19 cellular contexts compared by ENCODE assay signal in the genomic region with DNA sequence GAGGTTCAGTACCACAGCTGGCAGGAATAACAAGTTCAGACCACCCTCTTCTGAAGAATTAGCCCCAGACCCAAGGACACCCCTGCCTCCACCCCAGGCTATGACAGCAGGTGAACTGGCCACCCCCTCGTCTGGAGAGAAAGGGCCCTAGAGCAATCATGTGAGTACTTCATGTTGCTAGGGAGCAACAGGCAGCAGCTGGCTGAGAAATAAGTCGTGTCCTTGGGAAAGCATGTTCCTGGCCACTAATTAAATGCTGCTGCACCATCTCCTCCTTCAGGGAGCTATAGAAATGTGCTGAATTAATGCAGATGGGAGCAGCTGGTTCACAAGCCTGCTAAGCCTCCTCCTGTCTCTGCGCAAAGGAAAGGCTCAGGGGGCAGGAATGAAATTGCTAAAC. TPM values are rescaled to one million over a fixed set of nuclear protein-coding genes. Genes with fewer than 3 reads are reported as not detected.
DNase-seq lines count a peak whose midpoint lies in the region; ATAC-seq and TF ChIP-seq lines count a peak whose summit lies in the region.
"Had no signal": no experiment of that assay in that cellular context is flagged by ENCODE, and none has a peak within 500 bp of the region (broad histone marks: within the 10 kb centered on the region; RNA-seq: fewer than 3 reads in every experiment).

No MANE protein-coding gene starts in this region.

- ATAC-seq in body of pancreas: peak; percentile 30
- ATAC-seq: T-helper 17 cell had no signal

- no peaks in the 10 kb centered on the region for H4K20me1 ChIP-seq in neural progenitor cell (ENCODE audit: low read depth)

- no peak overlapping the region for H3K4me3 Mint-ChIP-seq in neural progenitor cell
- H3K4me3 Mint-ChIP-seq: activated CD4-positive, alpha-beta memory T cell treated with anti-CD3 and anti-CD28 coated beads for 36 hours; activated naive CD4-positive, alpha-beta T cell treated with anti-CD3 and anti-CD28 coated beads for 36 hours; neural crest cell; T-helper 17 cell had no signal

- no peaks in the 10 kb centered on the region for H3K4me1 ChIP-seq in body of pancreas
- peaks cover 6% of the 10 kb centered on the region for H3K4me1 ChIP-seq in neural progenitor cell
- no peaks in the 10 kb centered on the region for H3K4me1 ChIP-seq in suprapubic skin
- H3K4me1 ChIP-seq: ascending aorta had no signal

- H3K27ac Mint-ChIP-seq in neural progenitor cell: peak overlapping the region; percentile 90
- H3K27ac Mint-ChIP-seq: activated CD4-positive, alpha-beta memory T cell treated with anti-CD3 and anti-CD28 coated beads for 36 hours; activated naive CD4-positive, alpha-beta T cell treated with anti-CD3 and anti-CD28 coated beads for 36 hours; T-helper 17 cell had no signal

- no peak for TF ChIP-seq EP300 in suprapubic skin (IDR thresholded peaks at IDR 0.05)

- H3K36me3 ChIP-seq in body of pancreas (replicated peaks in 1 of 2; ENCODE audit: insufficient read depth in 1 of 2, low read depth in 2 of 2): no peaks in the 10 kb centered on the region
- no peaks in the 10 kb centered on the region for H3K36me3 ChIP-seq in neural progenitor cell
- peaks cover 17% of the 10 kb centered on the region for H3K36me3 ChIP-seq in suprapubic skin

- H3K79me2 ChIP-seq in neural progenitor cell (ENCODE audit: low read depth): no peaks in the 10 kb centered on the region

- no peaks in the 10 kb centered on the region for H3K9me3 ChIP-seq in body of pancreas
- H3K9me3 ChIP-seq in neural progenitor cell (ENCODE audit: low read depth): no peaks in the 10 kb centered on the region
- H3K9me3 ChIP-seq in suprapubic skin: no peaks in the 10 kb centered on the region
- H3K9me3 ChIP-seq: ascending aorta had no signal

- H3K9me3 Mint-ChIP-seq in neural progenitor cell: no peaks in the 10 kb centered on the region
- H3K9me3 Mint-ChIP-seq: activated CD4-positive, alpha-beta memory T cell treated with anti-CD3 and anti-CD28 coated beads for 36 hours; activated naive CD4-positive, alpha-beta T cell treated with anti-CD3 and anti-CD28 coated beads for 36 hours; neural crest cell had no signal

- no peaks in the 10 kb centered on the region for H3K27me3 ChIP-seq in body of pancreas
- H3K27me3 ChIP-seq in neural progenitor cell: no peaks in the 10 kb centered on the region
- no peaks in the 10 kb centered on the region for H3K27me3 ChIP-seq in suprapubic skin
- H3K27me3 ChIP-seq: ascending aorta had no signal

- no peak for TF ChIP-seq CTCF in body of pancreas (IDR thresholded peaks at IDR 0.05)
- no peak for TF ChIP-seq CTCF in neural progenitor cell (IDR thresholded peaks at IDR 0.05)
- no peak for TF ChIP-seq CTCF in suprapubic skin (IDR thresholded peaks at IDR 0.05)

- 67 to 89% methylated on average over 3 of the region's 3 CpGs for WGBS in body of pancreas, 2 donors
- WGBS in suprapubic skin: 51% methylated on average over 3 of the region's 3 CpGs

- no peak overlapping the region for H3K4me2 ChIP-seq in neural progenitor cell

- peaks cover 4% of the 10 kb centered on the region for H3K36me3 Mint-ChIP-seq in neural progenitor cell

- H3K4me1 Mint-ChIP-seq in neural progenitor cell: peaks cover 14% of the 10 kb centered on the region
- H3K4me1 Mint-ChIP-seq: neural crest cell had no signal

- DNase-seq in DMS79 (lab: John Stamatoyannopoulos, UW) (peak; percentile 31), NCI-H146 treated with DMSO at 0.1 percent for 48 hours (lab: John Stamatoyannopoulos, UW; ENCODE audit: unreplicated experiment) (peak; percentile 4), body of pancreas (peak in 1 of 4 donors; percentile 18), neural progenitor cell (ENCODE audit: low spot score) (peak; percentile 31), SHP77 (lab: John Stamatoyannopoulos, UW) (no peak), suprapubic skin (ENCODE audit: low spot score in 2 of 2) (no peak), A172 (ENCODE audit: low spot score) (no peak)
- DNase-seq in stimulated activated CD4-positive, alpha-beta T cell treated with anti-CD3 and anti-CD28 coated beads, Interleukin-15, amount 100 ng/mL, for 24 hours: no peak
- DNase-seq: activated CD4-positive, alpha-beta memory T cell treated with anti-CD3 and anti-CD28 coated beads for 36 hours; activated naive CD4-positive, alpha-beta T cell treated with anti-CD3 and anti-CD28 coated beads for 36 hours; H7; hippocampal formation; kidney; NCI-H2029 treated with DMSO at 0.1 percent for 48 hours; SIG-M5; stimulated activated naive CD4-positive, alpha-beta T cell; T-helper 17 cell had no signal

- no peak overlapping the region for H3K4me3 ChIP-seq in body of pancreas
- H3K4me3 ChIP-seq in neural progenitor cell: no peak overlapping the region
- no peak overlapping the region for H3K4me3 ChIP-seq in suprapubic skin
- H3K4me3 ChIP-seq: ascending aorta had no signal

- H3K27ac ChIP-seq in body of pancreas (no peak overlapping the region), neural progenitor cell (no peak overlapping the region), suprapubic skin (no peak overlapping the region)
- H3K27ac ChIP-seq: ascending aorta had no signal

- peaks cover 10% of the 10 kb centered on the region for H3F3A ChIP-seq in neural progenitor cell (ENCODE audit: low read depth)

- no peak for TF ChIP-seq POLR2A in body of pancreas (IDR thresholded peaks at IDR 0.05)
- TF ChIP-seq POLR2A in suprapubic skin (IDR thresholded peaks at IDR 0.05): no peak

- no peak overlapping the region for H3K9ac ChIP-seq in neural progenitor cell

- H2AFZ ChIP-seq in neural progenitor cell (replicated peaks): no peak overlapping the region

- peaks cover 3% of the 10 kb centered on the region for H3K27me3 Mint-ChIP-seq in neural progenitor cell (ENCODE audit: insufficient read depth, low read depth)
- H3K27me3 Mint-ChIP-seq: activated CD4-positive, alpha-beta memory T cell treated with anti-CD3 and anti-CD28 coated beads for 36 hours; T-helper 17 cell had no signal

- intact Hi-C loops in body of pancreas (cut with DNase I): no loop called here

RNA-seq across cellular contexts. Expression of gene MRPS11, which starts 31.5 kb away (rescaled TPM):
- total RNA-seq in body of pancreas (10 to 100 TPM; 16.2 to 35.5 TPM), neural progenitor cell (ENCODE audit: low replicate concordance) (15.8 and 20.6 TPM in 2 replicates), suprapubic skin (10 to 100 TPM; 20.0 to 32.7 (median 28.9) TPM)
- total RNA-seq in A172 (2014; rRNA removed; shearing (Covaris generic)): 51.1 and 106 TPM in 2 replicates

RNA-seq across cellular contexts. Expression of gene MRPL46, which starts 31.8 kb away (rescaled TPM):
- total RNA-seq in body of pancreas (10 to 100 TPM in 1 of 2 donors, 1 to 10 TPM in 1; 9.6 to 16.2 TPM), neural progenitor cell (ENCODE audit: low replicate concordance) (17.8 and 20.4 TPM in 2 replicates), suprapubic skin (10 to 100 TPM; 12.1 to 19.4 (median 15.7) TPM)
- 29.9 and 38.4 TPM in 2 replicates for total RNA-seq in A172 (2014; rRNA removed; shearing (Covaris generic))

RNA-seq across cellular contexts. Expression of gene DET1, which starts 47.5 kb away (rescaled TPM):
- 1 to 10 TPM; 8.2 to 8.3 TPM for total RNA-seq in body of pancreas
- total RNA-seq in neural progenitor cell (ENCODE audit: low replicate concordance): 19.0 and 21.3 TPM in 2 replicates
- total RNA-seq in suprapubic skin: 10 to 100 TPM in 1 of 4 donors, 1 to 10 TPM in 3; 4.3 to 12.2 (median 6.7) TPM
- 5.1 and 5.7 TPM in 2 replicates for total RNA-seq in A172 (2014; rRNA removed; shearing (Covaris generic))

Comparison
In these comparisons a context has a peak if more than half of its experiments do, and no peak if none do; other contexts are left out.
1. DNase-seq: peak in DMS79 (single experiment), NCI-H146 treated with DMSO at 0.1 percent for 48 hours (single experiment) and neural progenitor cell (single experiment); none in SHP77 (0 of 2), suprapubic skin (0 of 2), stimulated activated CD4-positive, alpha-beta T cell treated with anti-CD3 and anti-CD28 coated beads, Interleukin-15, amount 100 ng/mL, for 24 hours (single experiment) and A172 (single experiment).